Comparison of ENCODE assay signal across 13 cellular contexts in the genomic region with DNA sequence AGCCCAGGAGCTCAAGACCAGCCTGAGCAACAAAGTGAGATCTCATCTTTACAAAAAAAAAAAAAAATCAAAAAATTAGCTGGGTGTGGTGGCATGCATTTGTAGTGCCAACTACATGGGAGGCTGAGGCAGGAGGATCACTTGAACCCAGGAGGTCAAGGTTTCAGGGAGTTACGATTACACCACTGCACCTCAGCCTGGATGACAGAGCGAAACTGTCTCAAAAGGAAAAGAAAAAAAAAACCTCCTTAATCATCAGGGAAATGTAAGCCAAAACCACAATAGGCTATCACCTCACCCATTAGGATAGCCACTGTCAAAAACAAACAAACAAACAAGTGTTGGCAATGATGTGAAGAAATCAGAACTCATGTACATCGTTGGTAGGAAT. TPM values are rescaled to one million over a fixed set of nuclear protein-coding genes. Genes with fewer than 3 reads are reported as not detected.
DNase-seq lines count a peak whose midpoint lies in the region; ATAC-seq and TF ChIP-seq lines count a peak whose summit lies in the region.
"Had no signal": no experiment of that assay in that cellular context is flagged by ENCODE, and none has a peak within 500 bp of the region (broad histone marks: within the 10 kb centered on the region; RNA-seq: fewer than 3 reads in every experiment).

No MANE protein-coding gene starts in this region.

- no peak for TF ChIP-seq EP300 in tibial nerve (IDR thresholded peaks at IDR 0.05)

- H3K4me1 ChIP-seq in tibial nerve = peaks cover 0 to 77% (median 34%) of the 10 kb centered on the region in 4 donors

- peaks cover 4% of the 10 kb centered on the region for H3K36me3 Mint-ChIP-seq in activated T-helper 17 cell treated with anti-CD3 and anti-CD28 coated beads, Interleukin-2, amount 50 U/mL, for 72 hours (ENCODE audit: low read depth)

- peak overlapping the region; percentile 49 for H3K4me3 Mint-ChIP-seq in activated T-helper 17 cell treated with anti-CD3 and anti-CD28 coated beads, Interleukin-2, amount 50 U/mL, for 72 hours

- peak overlapping the region; percentile 56 for H3K27ac Mint-ChIP-seq in activated T-helper 17 cell treated with anti-CD3 and anti-CD28 coated beads, Interleukin-2, amount 50 U/mL, for 72 hours

- peaks cover 40% of the 10 kb centered on the region for H3K4me1 Mint-ChIP-seq in activated T-helper 17 cell treated with anti-CD3 and anti-CD28 coated beads, Interleukin-2, amount 50 U/mL, for 72 hours

- TF ChIP-seq CTCF in tibial nerve (IDR thresholded peaks at IDR 0.05) = no peak

- peak; percentile 59 for DNase-seq in activated effector memory CD4-positive, alpha-beta T cell treated with anti-CD3 and anti-CD28 coated beads, Interleukin-2, amount 50 U/mL, for 16 hours
- no peak for DNase-seq in activated effector memory CD4-positive, alpha-beta T cell treated with Interleukin-2 at 50 U/mL for 16 hours
- DNase-seq in islet precursor cell (peak; percentile 11), tibial nerve (ENCODE audit: low spot score in 2 of 2) (no peak)
- no peak for DNase-seq in stimulated activated CD4-positive, alpha-beta T cell treated with anti-CD3 and anti-CD28 coated beads, Interleukin-4, amount 100 ng/mL, for 24 hours
- DNase-seq: foreskin melanocyte, left colon, NCI-H1694 treated with DMSO at 0.1 percent for 48 hours had no signal

- H3K27me3 Mint-ChIP-seq in activated T-helper 17 cell treated with anti-CD3 and anti-CD28 coated beads, Interleukin-2, amount 50 U/mL, for 72 hours = no peaks in the 10 kb centered on the region

- 46 to 64% methylated on average over 3 of the region's 3 CpGs for WGBS in tibial nerve, 2 donors

- no peak for TF ChIP-seq POLR2A in tibial nerve (IDR thresholded peaks at IDR 0.05)

- no peaks in the 10 kb centered on the region for H3K9me3 ChIP-seq in tibial nerve

- no peaks in the 10 kb centered on the region for H3K27me3 ChIP-seq in tibial nerve

- H3K27ac ChIP-seq in tibial nerve = peak overlapping the region in 3 of 4 donors; percentile 0 to 59 (median 11)

- ATAC-seq in activated T-helper 17 cell treated with anti-CD3 and anti-CD28 coated beads, Interleukin-2, amount 50 U/mL, for 72 hours (replicated peaks) = peak; percentile 25
- ATAC-seq in GM21825 (IDR thresholded peaks at IDR 0.05; ENCODE audit: unreplicated experiment) (no peak), HG03097 (IDR thresholded peaks at IDR 0.05; ENCODE audit: low FRiP score, unreplicated experiment) (no peak)

- H3K36me3 ChIP-seq in tibial nerve = no peaks in the 10 kb centered on the region

- H3K9me3 Mint-ChIP-seq in activated T-helper 17 cell treated with anti-CD3 and anti-CD28 coated beads, Interleukin-2, amount 50 U/mL, for 72 hours = no peaks in the 10 kb centered on the region

- no peak overlapping the region for H3K4me3 ChIP-seq in tibial nerve

RNA-seq across cellular contexts. Expression of a gene that starts 13.4 kb away (rescaled TPM):
- 10 to 100 TPM; 22.6 to 27.3 TPM for total RNA-seq in activated T-helper 17 cell treated with anti-CD3 and anti-CD28 coated beads, Interleukin-2, amount 50 U/mL, for 72 hours
- total RNA-seq in tibial nerve = 10 to 100 TPM; 57.6 to 68.0 (median 58.9) TPM

RNA-seq across cellular contexts. Expression of a gene that starts 22.3 kb away (rescaled TPM):
- not detected for total RNA-seq in activated T-helper 17 cell treated with anti-CD3 and anti-CD28 coated beads, Interleukin-2, amount 50 U/mL, for 72 hours
- under 1 TPM in 1 of 4 donors, not detected in 3; 0.30 TPM for total RNA-seq in tibial nerve
- total RNA-seq: left colon, subcutaneous adipose tissue had no signal

RNA-seq across cellular contexts. Expression of a gene that starts 35.6 kb away (rescaled TPM):
- 10 to 100 TPM; 13.8 to 20.8 TPM for total RNA-seq in activated T-helper 17 cell treated with anti-CD3 and anti-CD28 coated beads, Interleukin-2, amount 50 U/mL, for 72 hours
- total RNA-seq in tibial nerve = 10 to 100 TPM; 15.3 to 18.6 (median 16.4) TPM

RNA-seq across cellular contexts. Expression of a gene that starts 41.3 kb away (rescaled TPM):
- not detected for total RNA-seq in activated T-helper 17 cell treated with anti-CD3 and anti-CD28 coated beads, Interleukin-2, amount 50 U/mL, for 72 hours
- not detected for total RNA-seq in tibial nerve
- total RNA-seq: left colon, omental fat pad, subcutaneous adipose tissue had no signal

Comparison
In these comparisons a context has a peak if more than half of its experiments do, and no peak if none do; other contexts are left out.
1. DNase-seq: peak in activated effector memory CD4-positive, alpha-beta T cell treated with anti-CD3 and anti-CD28 coated beads, Interleukin-2, amount 50 U/mL, for 16 hours (single experiment) and islet precursor cell (single experiment); none in activated effector memory CD4-positive, alpha-beta T cell treated with Interleukin-2 at 50 U/mL for 16 hours (single experiment), tibial nerve (0 of 2) and stimulated activated CD4-positive, alpha-beta T cell treated with anti-CD3 and anti-CD28 coated beads, Interleukin-4, amount 100 ng/mL, for 24 hours (single experiment).